In the genomic region with DNA sequence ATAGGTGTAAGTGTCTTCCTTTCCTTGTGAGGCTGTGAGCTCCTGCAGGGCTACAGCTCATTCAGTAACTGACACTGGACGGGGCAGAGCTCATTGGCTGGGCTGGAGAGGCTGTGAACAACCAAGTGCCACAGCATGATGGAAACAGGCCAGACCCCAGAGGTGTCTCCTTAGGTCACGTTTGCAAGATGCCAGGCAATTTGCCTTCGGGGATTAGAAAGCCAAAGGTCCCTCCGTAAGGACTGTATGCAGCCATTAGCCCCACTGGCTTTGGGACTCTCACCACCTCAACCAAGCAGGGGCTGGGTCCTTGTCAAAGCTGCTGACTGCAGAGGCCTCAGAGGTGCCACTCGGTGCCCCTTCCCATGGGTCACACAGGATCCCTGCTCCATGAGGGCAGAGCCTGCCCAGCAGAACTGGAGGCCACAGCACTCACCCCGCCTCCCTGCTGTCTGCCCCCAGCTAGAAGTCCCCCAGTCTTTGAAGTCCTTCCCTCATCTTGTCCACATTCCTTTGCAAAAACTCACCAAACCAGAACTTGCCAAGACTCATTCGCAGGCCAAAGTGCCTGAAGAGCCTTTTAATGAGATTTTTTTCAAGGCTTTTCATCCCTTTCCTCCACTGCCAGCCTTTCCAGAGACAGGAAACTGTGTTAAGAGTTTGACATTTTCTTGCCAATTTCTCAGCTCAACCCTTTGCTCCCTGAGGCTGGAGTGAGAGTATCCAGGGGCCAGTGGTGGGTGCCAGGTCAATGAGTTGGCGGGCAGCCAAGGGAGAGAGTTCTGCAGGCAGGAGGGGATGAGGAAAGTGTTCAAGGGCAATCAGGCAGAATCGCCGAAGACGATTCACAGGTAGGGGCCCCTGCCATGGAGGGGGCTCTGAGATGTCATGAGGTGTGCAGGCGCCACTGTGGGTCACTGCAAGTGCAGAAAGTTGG, we compare ENCODE assay signal across 11 cellular contexts. TPM values are rescaled to one million over a fixed set of nuclear protein-coding genes. Genes with fewer than 3 reads are reported as not detected.
A peak's percentile ranks its signal among the peaks of the same experiment; 100 is the strongest.
DNase-seq lines count a peak whose midpoint lies in the region; ATAC-seq and TF ChIP-seq lines count a peak whose summit lies in the region.
"Had no signal": no experiment of that assay in that cellular context is flagged by ENCODE, and none has a peak within 500 bp of the region (broad histone marks: within the 10 kb centered on the region; RNA-seq: fewer than 3 reads in every experiment).

No MANE protein-coding gene starts in this region.

- DNase-seq in M059J (ENCODE audit: low read depth) (peak; percentile 99), epithelial cell of proximal tubule (ENCODE audit: low read depth) (peak; percentile 65), midbrain (lab: John Stamatoyannopoulos, UW) (peak; percentile 57), activated gamma-delta T cell treated with Interleukin-2 at 50 U/mL for 16 hours (no peak), immature natural killer cell (no peak)
- DNase-seq: testis had no signal

- H3K4me3 Mint-ChIP-seq in immature natural killer cell, result no peak overlapping the region
- H3K4me3 Mint-ChIP-seq in activated T-helper 17 cell treated with anti-CD3 and anti-CD28 coated beads, Interleukin-2, amount 50 U/mL, for 72 hours, result no peak overlapping the region

- peaks cover 60% of the 10 kb centered on the region for H3K4me1 ChIP-seq in ACC112 (ENCODE audit: control insufficient read depth, insufficient read depth, low read length, unreplicated experiment)
- H3K4me1 ChIP-seq: testis had no signal

- peaks cover 0 to 4% (median 3%) of the 10 kb centered on the region in 3 donors for H3K27me3 Mint-ChIP-seq in immature natural killer cell (ENCODE audit: low read depth in 3 of 3)
- no peaks in the 10 kb centered on the region for H3K27me3 Mint-ChIP-seq in activated T-helper 17 cell treated with anti-CD3 and anti-CD28 coated beads, Interleukin-2, amount 50 U/mL, for 72 hours

- H3K4me1 Mint-ChIP-seq in immature natural killer cell, result no peaks in the 10 kb centered on the region
- H3K4me1 Mint-ChIP-seq in activated T-helper 17 cell treated with anti-CD3 and anti-CD28 coated beads, Interleukin-2, amount 50 U/mL, for 72 hours, result no peaks in the 10 kb centered on the region

- peaks cover 0 to 8% (median 0%) of the 10 kb centered on the region in 3 donors for H3K36me3 Mint-ChIP-seq in immature natural killer cell
- H3K36me3 Mint-ChIP-seq in activated T-helper 17 cell treated with anti-CD3 and anti-CD28 coated beads, Interleukin-2, amount 50 U/mL, for 72 hours (ENCODE audit: low read depth), result no peaks in the 10 kb centered on the region

- peak overlapping the region; percentile 79 for H3K27ac ChIP-seq in ACC112 (ENCODE audit: low read depth, low read length)
- H3K27ac ChIP-seq: C4-2B, neutrophil, testis had no signal

- TF ChIP-seq CTCF in epithelial cell of proximal tubule (conservative IDR thresholded peaks at IDR 0.05; ENCODE audit: low read depth, low read length), result no peak

- peaks cover 4% of the 10 kb centered on the region; the same call in 1 of the 2 replicates for H3K36me3 ChIP-seq in ACC112 (ENCODE audit: insufficient read depth, low read length)

- no peak overlapping the region for H3K27ac Mint-ChIP-seq in immature natural killer cell
- no peak overlapping the region for H3K27ac Mint-ChIP-seq in activated T-helper 17 cell treated with anti-CD3 and anti-CD28 coated beads, Interleukin-2, amount 50 U/mL, for 72 hours

- H3K4me3 ChIP-seq in ACC112 (ENCODE audit: low read depth, low read length), result 0 out of 2 replicates have a peak overlapping the region, but pooled peaks have one; percentile 2
- no peak overlapping the region for H3K4me3 ChIP-seq in epithelial cell of proximal tubule (ENCODE audit: low read depth, low read length)
- H3K4me3 ChIP-seq: testis had no signal

- no peaks in the 10 kb centered on the region for H3K9me3 Mint-ChIP-seq in immature natural killer cell
- no peaks in the 10 kb centered on the region for H3K9me3 Mint-ChIP-seq in activated T-helper 17 cell treated with anti-CD3 and anti-CD28 coated beads, Interleukin-2, amount 50 U/mL, for 72 hours

- no peak for ATAC-seq in HG03432 (IDR thresholded peaks at IDR 0.05; ENCODE audit: unreplicated experiment)
- ATAC-seq in activated T-helper 17 cell treated with anti-CD3 and anti-CD28 coated beads, Interleukin-2, amount 50 U/mL, for 72 hours (replicated peaks), result no peak

- H2AFZ ChIP-seq in ACC112 (ENCODE audit: low read length, unreplicated experiment), result no peak overlapping the region

- no peaks in the 10 kb centered on the region for H3K27me3 ChIP-seq in ACC112 (ENCODE audit: insufficient read depth, low read length)
- H3K27me3 ChIP-seq: neutrophil, testis had no signal

- H3K79me2 ChIP-seq in ACC112 (ENCODE audit: control insufficient read depth, insufficient read depth, low read length, unreplicated experiment), result no peaks in the 10 kb centered on the region

RNA-seq across cellular contexts. Expression of gene SLC25A51, which starts 39.7 kb away (rescaled TPM):
- total RNA-seq in M059J (2014; rRNA removed; shearing (Covaris generic)), result 40.4 and 44.2 TPM in 2 replicates
- total RNA-seq in epithelial cell of proximal tubule, result 24.1 and 30.9 TPM in 2 replicates
- polyA plus RNA-seq in immature natural killer cell, result 10 to 100 TPM in 2 of 3 donors, 1 to 10 TPM in 1; 3.6 to 12.5 (median 10.7) TPM
- 10 to 100 TPM; 20.4 to 34.7 TPM for total RNA-seq in activated T-helper 17 cell treated with anti-CD3 and anti-CD28 coated beads, Interleukin-2, amount 50 U/mL, for 72 hours

Comparison
In these comparisons a context has a peak if more than half of its experiments do, and no peak if none do; other contexts are left out.
1. DNase-seq: peak in M059J (single experiment), epithelial cell of proximal tubule (single experiment) and midbrain (single experiment); none in activated gamma-delta T cell treated with Interleukin-2 at 50 U/mL for 16 hours (single experiment) and immature natural killer cell (0 of 3).